In genomic region chr10:77794256-77795142, GRCh38 we compare ENCODE assay signal across 26 cellular contexts.
"Had no signal": no experiment of that assay in that cellular context is flagged by ENCODE, and none has a peak within 500 bp of the region (broad histone marks: within the 10 kb centered on the region; RNA-seq: fewer than 3 reads in every experiment).

No MANE protein-coding gene starts in this region.

- DNase-seq: cortex of kidney; effector CD8-positive, alpha-beta T cell; gastrocnemius medialis; heart right ventricle; hypothalamus; mesenchymal stem cell; midbrain; occipital lobe; pancreas; retina; sigmoid colon; stimulated activated CD4-positive, alpha-beta T cell treated with anti-CD3 and anti-CD28 coated beads, Interleukin-12 subunit alpha, Interleukin-12 subunit beta, amount 100 ng/mL, for 4 hours; stimulated activated CD4-positive, alpha-beta T cell treated with anti-CD3 and anti-CD28 coated beads, Interleukin-2, amount 100 ng/mL, for 48 hours; stimulated activated naive CD4-positive, alpha-beta T cell treated with Interleukin-2 at 50 U/mL for 16 hours had no signal

- H3K4me3 ChIP-seq: dorsolateral prefrontal cortex, gastrocnemius medialis, heart right ventricle, lung, neural progenitor cell, pancreas, psoas muscle, sigmoid colon, skin epidermis had no signal

- FAIRE-seq: endometrium, islet of Langerhans, pancreas, urothelium cell line had no signal

- H3K4me1 Mint-ChIP-seq: neural progenitor cell had no signal

- H3K9ac ChIP-seq: neural progenitor cell had no signal

- H3K4me3 Mint-ChIP-seq: natural killer cell treated with Interleukin-12 subunit alpha and Interleukin-12 subunit beta and Interleukin-15 and Interleukin-18, amount 100 ng/mL, for 72 hours; neural progenitor cell; type B pancreatic cell had no signal

- H3K27ac ChIP-seq: dorsolateral prefrontal cortex, gastrocnemius medialis, heart right ventricle, neural progenitor cell, pancreas, psoas muscle, sigmoid colon, skin epidermis had no signal

- H3K36me3 ChIP-seq: neural progenitor cell had no signal

- H3K4me1 ChIP-seq: gastrocnemius medialis, heart right ventricle, neural progenitor cell, pancreas, psoas muscle, sigmoid colon had no signal

- ATAC-seq: esophagus mucosa; gastrocnemius medialis; left lobe of liver; natural killer cell treated with Interleukin-12 subunit alpha and Interleukin-12 subunit beta and Interleukin-15 and Interleukin-18, amount 100 ng/mL, for 72 hours; pancreas; psoas muscle had no signal

- H3K27ac Mint-ChIP-seq: natural killer cell treated with Interleukin-12 subunit alpha and Interleukin-12 subunit beta and Interleukin-15 and Interleukin-18, amount 100 ng/mL, for 72 hours; neural progenitor cell; type B pancreatic cell had no signal

- H3K9me3 ChIP-seq: gastrocnemius medialis, heart right ventricle, pancreas, psoas muscle, sigmoid colon had no signal

- H3K27me3 Mint-ChIP-seq: natural killer cell treated with Interleukin-12 subunit alpha and Interleukin-12 subunit beta and Interleukin-15 and Interleukin-18, amount 100 ng/mL, for 72 hours; type B pancreatic cell had no signal
